Comparison of ENCODE assay signal across 8 cellular contexts in genomic region chr2:30230479-30230854, GRCh38. TPM values are rescaled to one million over a fixed set of nuclear protein-coding genes. Genes with fewer than 3 reads are reported as not detected.
DNase-seq lines count a peak whose midpoint lies in the region; ATAC-seq and TF ChIP-seq lines count a peak whose summit lies in the region.

No MANE protein-coding gene starts in this region.

- H3K4me3 ChIP-seq in GM08714 (ENCODE audit: low read length) (peak overlapping the region; percentile 79; the same call in 1 of the 2 replicates), fibroblast of pulmonary artery (replicated peaks; ENCODE audit: low read depth, low read length) (peak overlapping the region; percentile 62)

- H3K27ac Mint-ChIP-seq in WTC11 = no peak overlapping the region

- POLR2A ChIA-PET in WTC11 (lab: Charles Lee) = interaction anchor here (0.6 kb wide), 1 partner anchor 55 kb away, joined by 4 read pairs; no protein-coding TSS in a partner anchor

- H3K27me3 Mint-ChIP-seq in WTC11 (ENCODE audit: low read depth) = peaks cover 39% of the 10 kb centered on the region

- DNase-seq in WTC11 (ENCODE audit: low spot score) = peak; percentile 39
- DNase-seq in fibroblast of pulmonary artery (ENCODE audit: low read depth) = peak; percentile 76
- DNase-seq in occipital lobe (lab: John Stamatoyannopoulos, UW) = peak; percentile 51
- no peak for DNase-seq in SHP77 (lab: John Stamatoyannopoulos, UW)
- DNase-seq in NCI-H146 (lab: John Stamatoyannopoulos, UW) = no peak
- no peak for DNase-seq in NCI-H2171 (lab: John Stamatoyannopoulos, UW)

- H3K4me3 Mint-ChIP-seq in WTC11 = peak overlapping the region; percentile 83

- TF ChIP-seq CTCF in WTC11 (IDR thresholded peaks at IDR 0.05) (no peak), fibroblast of pulmonary artery (IDR thresholded peaks at IDR 0.05; ENCODE audit: low read length, missing control alignments) (no peak)

- ATAC-seq in WTC11 = no peak; the same call in 1 of the 2 replicates
- ATAC-seq in GM21737 (IDR thresholded peaks at IDR 0.05; ENCODE audit: unreplicated experiment) = no peak

- H3K4me1 Mint-ChIP-seq in WTC11 = peaks cover 36% of the 10 kb centered on the region

- no peaks in the 10 kb centered on the region for H3K9me3 Mint-ChIP-seq in WTC11

- CTCF ChIA-PET in WTC11 (lab: Charles Lee) = interaction anchor here (1.1 to 3.9 kb wide), 5 partner anchors 9 to 481 kb away, joined by 3 to 32 read pairs (median 11); no protein-coding TSS in a partner anchor

- H3K36me3 Mint-ChIP-seq in WTC11 = peaks cover 9% of the 10 kb centered on the region

TF ChIP-seq in WTC11, 78 proteins besides CTCF, POLR2A, EP300 and RAD21:
- TF ChIP-seq ZNF671 (CRISPR knock-in tag; IDR thresholded peaks at IDR 0.05) (no peak), STAT6 (CRISPR knock-in tag; conservative IDR thresholded peaks at IDR 0.05; ENCODE audit: low read depth) (no peak), ZNF121 (CRISPR knock-in tag; IDR thresholded peaks at IDR 0.05) (no peak)

RNA-seq across cellular contexts. Expression of gene LBH, which starts 0.9 kb away (rescaled TPM):
- 30.8 to 47.3 TPM (median 34.7 TPM) in 3 replicates for total RNA-seq in WTC11 (2021)
- 45.9 TPM for total RNA-seq in occipital lobe

Comparison
In these comparisons a context has a peak if more than half of its experiments do, and no peak if none do; other contexts are left out.
1. DNase-seq: peak in WTC11 (single experiment), fibroblast of pulmonary artery (single experiment) and occipital lobe (single experiment); none in SHP77 (0 of 2), NCI-H146 (single experiment) and NCI-H2171 (single experiment).